In genomic region chr22:46974077-46974476, GRCh38 we compare ENCODE assay signal across 13 cellular contexts.
A peak's percentile ranks its signal among the peaks of the same experiment; 100 is the strongest.
DNase-seq lines count a peak whose midpoint lies in the region; ATAC-seq, FAIRE-seq and TF ChIP-seq lines count a peak whose summit lies in the region.
"Had no signal": no experiment of that assay in that cellular context is flagged by ENCODE, and none has a peak within 500 bp of the region (broad histone marks: within the 10 kb centered on the region; RNA-seq: fewer than 3 reads in every experiment).

No MANE protein-coding gene starts in this region.

- H3K9ac ChIP-seq in kidney (ENCODE audit: low read length in 2 of 2) = no peak overlapping the region

- ATAC-seq in sciatic nerve = no peak

- intact Hi-C loops in kidney (cut with DNase I) = no loop called here
- intact Hi-C loops in sciatic nerve (cut with DNase I) = no loop called here

- no peak overlapping the region for H3K4me3 ChIP-seq in kidney (ENCODE audit: low read length in 2 of 2)

- peaks cover 2 to 5% of the 10 kb centered on the region in 2 donors for H3K4me1 ChIP-seq in kidney (ENCODE audit: control insufficient read depth in 1 of 2, insufficient read depth in 1 of 2, low read depth in 1 of 2, low read length in 2 of 2)
- H3K4me1 ChIP-seq: Caco-2 had no signal

- no peak overlapping the region for H3K27ac ChIP-seq in kidney (ENCODE audit: low read depth in 2 of 2, low read length in 2 of 2)
- H3K27ac ChIP-seq: 22Rv1 had no signal

- FAIRE-seq in kidney (lab: Jason Lieb, UNC) (no peak), D721Med (lab: Jason Lieb, UNC) (no peak)
- FAIRE-seq: GM18507, H54 had no signal

- TF ChIP-seq CTCF in kidney (IDR thresholded peaks at IDR 0.05; ENCODE audit: borderline replicate concordance, extremely low read depth, insufficient read depth) = no peak
- no peak for TF ChIP-seq CTCF in D721Med (IDR thresholded peaks at IDR 0.05; ENCODE audit: insufficient read depth, missing control alignments)

- peaks cover 3 to 4% of the 10 kb centered on the region in 2 donors for H3K36me3 ChIP-seq in kidney (ENCODE audit: control insufficient read depth in 1 of 2, insufficient read depth in 2 of 2, low read length in 2 of 2)

- H3K9me3 ChIP-seq in kidney (ENCODE audit: control insufficient read depth in 1 of 2, low read length in 2 of 2) = no peaks in the 10 kb centered on the region
- H3K9me3 ChIP-seq: Caco-2 had no signal

- DNase-seq in activated CD8-positive, alpha-beta memory T cell treated with anti-CD3 and anti-CD28 coated beads, Interleukin-2, amount 50 U/mL, for 48 hours = peak; percentile 44
- DNase-seq in activated CD8-positive, alpha-beta memory T cell treated with anti-CD3 and anti-CD28 coated beads for 24 hours = no peak
- DNase-seq in kidney (peak; percentile 63), sciatic nerve (ENCODE audit: low spot score) (peak; percentile 45), D721Med (ENCODE audit: insufficient read length, low spot score) (no peak)
- no peak for DNase-seq in activated T-cell treated with anti-CD3 and anti-CD28 coated beads, Interleukin-2, amount 50 U/mL, for 48 hours
- no peak for DNase-seq in effector CD8-positive, alpha-beta T cell (lab: John Stamatoyannopoulos, UW)
- DNase-seq: Caco-2, DMS53, GF-D8 had no signal

Comparison
In these comparisons a context has a peak if more than half of its experiments do, and no peak if none do; other contexts are left out.
1. DNase-seq: peak in activated CD8-positive, alpha-beta memory T cell treated with anti-CD3 and anti-CD28 coated beads, Interleukin-2, amount 50 U/mL, for 48 hours (single experiment), kidney (single experiment) and sciatic nerve (single experiment); none in activated CD8-positive, alpha-beta memory T cell treated with anti-CD3 and anti-CD28 coated beads for 24 hours (single experiment), activated T-cell treated with anti-CD3 and anti-CD28 coated beads, Interleukin-2, amount 50 U/mL, for 48 hours (0 of 2), effector CD8-positive, alpha-beta T cell (single experiment) and D721Med (single experiment).